Comparison of ENCODE assay signal across 11 cellular contexts in genomic region chr16:19438739-19439138, GRCh38. TPM values are rescaled to one million over a fixed set of nuclear protein-coding genes. Genes with fewer than 3 reads are reported as not detected.
"Had no signal": no experiment of that assay in that cellular context is flagged by ENCODE, and none has a peak within 500 bp of the region (broad histone marks: within the 10 kb centered on the region; RNA-seq: fewer than 3 reads in every experiment).

No MANE protein-coding gene starts in this region.

- H3K27ac ChIP-seq: GM23248 had no signal

- H3K9me3 Mint-ChIP-seq: GM23338 had no signal

- DNase-seq: GM23248, GOT3, H7, HCEC 1CT, HFFc6 had no signal

- H3K4me3 ChIP-seq: GM23248, GM23338, HAP-1 had no signal

- H3K9me3 ChIP-seq: HAP-1 had no signal

- H3K4me2 ChIP-seq: GM23338 had no signal

- H2AFZ ChIP-seq: GM23248, GM23338 had no signal

- H3K4me1 ChIP-seq: HAP-1 had no signal

- H3K4me3 Mint-ChIP-seq: GM23338, HFFc6 had no signal

- FAIRE-seq: H1, H54 had no signal

- H3K4me1 Mint-ChIP-seq: GM23338 had no signal

- H3K27ac Mint-ChIP-seq: GM23338, HFFc6 had no signal

- H3K9ac ChIP-seq: GM23248 had no signal

- ATAC-seq: GM23338, HCT116 had no signal

- H3K36me3 ChIP-seq: HAP-1 had no signal

RNA-seq across cellular contexts. Expression of gene TMC5, which starts 21.1 kb away (rescaled TPM):
- total RNA-seq: GM23248, H4 had no signal
- polyA plus RNA-seq: GM23248 had no signal
